In the genomic region with DNA sequence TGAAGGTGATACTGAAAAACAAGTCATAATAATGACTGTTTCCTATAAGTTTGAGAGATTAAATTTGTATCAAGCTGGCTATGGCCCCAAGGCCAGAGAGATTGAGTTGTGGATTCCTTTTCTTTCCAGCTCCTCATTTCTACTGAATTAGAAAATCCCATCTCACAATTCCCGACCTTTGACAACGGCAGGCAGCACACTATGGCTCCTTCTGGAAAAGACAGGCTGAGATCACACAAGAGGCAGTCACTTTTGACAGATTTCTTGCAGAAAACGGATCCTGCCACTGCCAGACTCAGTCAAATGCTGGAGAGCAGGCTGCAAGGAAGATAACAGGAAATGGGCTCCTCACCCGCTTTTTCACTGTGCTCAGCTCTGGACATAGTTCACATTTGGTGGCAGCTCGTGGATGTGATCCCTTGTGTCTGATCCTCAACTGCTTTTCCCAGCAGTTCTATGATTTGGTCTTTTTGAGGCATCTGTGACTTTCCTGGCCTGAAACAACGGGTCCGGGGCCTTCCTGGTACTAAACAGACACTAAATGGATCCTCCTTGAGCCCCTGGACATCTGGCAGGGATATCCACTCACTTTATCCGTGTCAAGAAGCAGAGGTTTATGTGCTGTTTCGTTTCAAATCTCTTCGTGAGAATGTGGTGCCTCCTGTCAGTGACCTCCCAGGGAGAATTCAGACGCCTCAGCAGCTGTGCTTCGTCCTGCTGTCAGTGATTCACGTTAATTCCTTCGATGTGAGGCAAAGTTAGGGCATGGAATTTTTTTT, we compare ENCODE assay signal across 10 cellular contexts. TPM values are rescaled to one million over a fixed set of nuclear protein-coding genes. Genes with fewer than 3 reads are reported as not detected.
A peak's percentile ranks its signal among the peaks of the same experiment; 100 is the strongest.
DNase-seq lines count a peak whose midpoint lies in the region; ATAC-seq, FAIRE-seq and TF ChIP-seq lines count a peak whose summit lies in the region.
"Had no signal": no experiment of that assay in that cellular context is flagged by ENCODE, and none has a peak within 500 bp of the region (broad histone marks: within the 10 kb centered on the region; RNA-seq: fewer than 3 reads in every experiment).

No MANE protein-coding gene starts in this region.

- intact Hi-C loops in stomach (cut with DNase I; ENCODE audit: low total_unique reads) (no loop called here), kidney (cut with DNase I) (no loop called here)

- TF ChIP-seq POLR2A in stomach (IDR thresholded peaks at IDR 0.05), result no peak

- H3K4me3 ChIP-seq in astrocyte of the spinal cord (ENCODE audit: low read depth, low read length) (no peak overlapping the region), stomach (no peak overlapping the region), kidney (ENCODE audit: low read length in 2 of 2) (no peak overlapping the region)

- TF ChIP-seq EP300 in stomach (IDR thresholded peaks at IDR 0.05), result no peak

- ATAC-seq in GM21825 (IDR thresholded peaks at IDR 0.05; ENCODE audit: unreplicated experiment), result no peak

- DNase-seq in HS-27A (ENCODE audit: low read depth) (peak; percentile 27), astrocyte of the spinal cord (ENCODE audit: low read depth, low spot score) (peak; percentile 61), islet precursor cell (peak; percentile 58), stomach (peak; percentile 38), inferior parietal cortex (ENCODE audit: extremely low spot score) (no peak), kidney (no peak)
- DNase-seq in stimulated activated naive CD4-positive, alpha-beta T cell treated with Interleukin-2 at 50 U/mL for 16 hours (lab: John Stamatoyannopoulos, UW), result no peak
- DNase-seq: activated naive CD8-positive, alpha-beta T cell treated with anti-CD3 and anti-CD28 coated beads, Interleukin-2, amount 10 ng/mL, durations not matched to agents 7 days and 5 days; hippocampal formation had no signal

- no peak for FAIRE-seq in kidney (lab: Jason Lieb, UNC)

- H3K4me1 ChIP-seq in stomach, result peaks cover 0 to 3% (median 0%) of the 10 kb centered on the region in 4 donors
- no peaks in the 10 kb centered on the region for H3K4me1 ChIP-seq in kidney (ENCODE audit: control insufficient read depth in 1 of 2, insufficient read depth in 1 of 2, low read depth in 1 of 2, low read length in 2 of 2)

- H3K27ac ChIP-seq in stomach, result peak overlapping the region; percentile 22 to 73 (median 48)
- no peak overlapping the region for H3K27ac ChIP-seq in kidney (ENCODE audit: low read depth in 2 of 2, low read length in 2 of 2)

- H3K9ac ChIP-seq in kidney (ENCODE audit: low read length in 2 of 2), result no peak overlapping the region

- H3K27me3 ChIP-seq in stomach, result peaks cover 0 to 49% (median 0%) of the 10 kb centered on the region in 3 donors

- 54 to 61% (median 57%) methylated on average over 14 of the region's 14 CpGs for WGBS in stomach, 5 donors

- H3K9me3 ChIP-seq in stomach (peaks cover 0 to 3% (median 0%) of the 10 kb centered on the region in 4 donors), kidney (ENCODE audit: control insufficient read depth in 1 of 2, low read length in 2 of 2) (no peaks in the 10 kb centered on the region)

- no peaks in the 10 kb centered on the region for H3K36me3 ChIP-seq in stomach
- no peaks in the 10 kb centered on the region for H3K36me3 ChIP-seq in kidney (ENCODE audit: control insufficient read depth in 1 of 2, insufficient read depth in 2 of 2, low read length in 2 of 2)

- TF ChIP-seq CTCF in astrocyte of the spinal cord (IDR thresholded peaks at IDR 0.05; ENCODE audit: low read depth, low read length) (no peak), stomach (IDR thresholded peaks at IDR 0.05) (no peak), kidney (IDR thresholded peaks at IDR 0.05; ENCODE audit: borderline replicate concordance, extremely low read depth, insufficient read depth) (no peak)

- in situ Hi-C loops in astrocyte of the spinal cord (cut with HindIII; ENCODE audit: low sequenced_read_pairs), result no loop called here

RNA-seq across cellular contexts. Expression of a gene that starts 26.1 kb away (rescaled TPM):
- total RNA-seq in stomach (10 to 100 TPM in 4 of 5 donors, 1 to 10 TPM in 1; 5.8 to 25.4 (median 16.9) TPM), kidney (32.5 TPM)
- polyA plus RNA-seq in stomach (1 to 10 TPM; 4.0 to 9.2 (median 8.4) TPM), kidney (ENCODE audit: insufficient read depth, low read depth, low replicate concordance) (8.9 TPM)

Comparison
In these comparisons a context has a peak if more than half of its experiments do, and no peak if none do; other contexts are left out.
1. DNase-seq: peak in HS-27A (single experiment), astrocyte of the spinal cord (single experiment), islet precursor cell (single experiment) and stomach (single experiment); none in inferior parietal cortex (single experiment), stimulated activated naive CD4-positive, alpha-beta T cell treated with Interleukin-2 at 50 U/mL for 16 hours (single experiment) and kidney (single experiment).
2. H3K27ac ChIP-seq: peak in stomach (5 of 5); none in kidney (0 of 2).